In genomic region chr13:47372742-47373141, GRCh38 we compare ENCODE assay signal across 32 cellular contexts.
"Had no signal": no experiment of that assay in that cellular context is flagged by ENCODE, and none has a peak within 500 bp of the region (broad histone marks: within the 10 kb centered on the region; RNA-seq: fewer than 3 reads in every experiment).

No MANE protein-coding gene starts in this region.

- H3K27me3 Mint-ChIP-seq: activated CD4-positive, alpha-beta T cell treated with anti-CD3 and anti-CD28 coated beads, Interleukin-2, amount 10 ng/mL, durations not matched to agents 7 days and 5 days; activated CD8-positive, alpha-beta memory T cell treated with anti-CD3 and anti-CD28 coated beads, Interleukin-2, amount 10 ng/mL, durations not matched to agents 7 days and 5 days; dendritic cell treated with granulocyte-macrophage colony-stimulating factor and Interleukin-4, amounts not matched to agents 40 ng/mL and 50 ng/mL, for 4 days; stimulated activated naive CD8-positive, alpha-beta T cell treated with anti-CD3 and anti-CD28 coated beads, Interleukin-15, Interleukin-2, amounts not matched to agents 100 ng/mL and 50 ng/mL, for 24 hours; T-helper 17 cell had no signal

- H3K36me3 Mint-ChIP-seq: activated CD8-positive, alpha-beta memory T cell treated with anti-CD3 and anti-CD28 coated beads, Interleukin-2, amount 10 ng/mL, durations not matched to agents 7 days and 5 days; stimulated activated effector memory CD8-positive, alpha-beta T cell treated with anti-CD3 and anti-CD28 coated beads, Interleukin-12 subunit alpha, Interleukin-12 subunit beta, amount 100 ng/mL, for 72 hours had no signal

- ATAC-seq: activated CD8-positive, alpha-beta memory T cell treated with anti-CD3 and anti-CD28 coated beads, Interleukin-2, amount 10 ng/mL, durations not matched to agents 7 days and 5 days; activated CD8-positive, alpha-beta T cell treated with anti-CD3 and anti-CD28 coated beads, Interleukin-2, amount 10 ng/mL, durations not matched to agents 7 days and 5 days; gastroesophageal sphincter; left lobe of liver; lower lobe of right lung; naive thymus-derived CD8-positive, alpha-beta T cell; pancreas; sciatic nerve; stimulated activated effector memory CD8-positive, alpha-beta T cell treated with anti-CD3 and anti-CD28 coated beads, Interleukin-12 subunit alpha, Interleukin-12 subunit beta, amount 100 ng/mL, for 72 hours; T-helper 17 cell had no signal

- H3K4me1 ChIP-seq: breast epithelium, esophagus muscularis mucosa, gastroesophageal sphincter, lower lobe of right lung, pancreas, prostate gland had no signal

- H3K27ac Mint-ChIP-seq: activated CD4-positive, alpha-beta T cell treated with anti-CD3 and anti-CD28 coated beads, Interleukin-2, amount 10 ng/mL, durations not matched to agents 7 days and 5 days; activated CD8-positive, alpha-beta memory T cell treated with anti-CD3 and anti-CD28 coated beads, Interleukin-2, amount 10 ng/mL, durations not matched to agents 7 days and 5 days; activated CD8-positive, alpha-beta T cell treated with anti-CD3 and anti-CD28 coated beads, Interleukin-2, amount 10 ng/mL, durations not matched to agents 7 days and 5 days; dendritic cell treated with granulocyte-macrophage colony-stimulating factor and Interleukin-4, amounts not matched to agents 40 ng/mL and 50 ng/mL, for 4 days; naive thymus-derived CD8-positive, alpha-beta T cell; stimulated activated effector memory CD8-positive, alpha-beta T cell treated with anti-CD3 and anti-CD28 coated beads, Interleukin-12 subunit alpha, Interleukin-12 subunit beta, amount 100 ng/mL, for 72 hours; stimulated activated naive CD8-positive, alpha-beta T cell treated with anti-CD3 and anti-CD28 coated beads, Interleukin-15, Interleukin-2, amounts not matched to agents 100 ng/mL and 50 ng/mL, for 24 hours; T-helper 17 cell had no signal

- H3K4me3 Mint-ChIP-seq: activated CD4-positive, alpha-beta T cell treated with anti-CD3 and anti-CD28 coated beads, Interleukin-2, amount 10 ng/mL, durations not matched to agents 7 days and 5 days; activated CD8-positive, alpha-beta memory T cell treated with anti-CD3 and anti-CD28 coated beads, Interleukin-2, amount 10 ng/mL, durations not matched to agents 7 days and 5 days; activated CD8-positive, alpha-beta T cell treated with anti-CD3 and anti-CD28 coated beads, Interleukin-2, amount 10 ng/mL, durations not matched to agents 7 days and 5 days; dendritic cell treated with granulocyte-macrophage colony-stimulating factor and Interleukin-4, amounts not matched to agents 40 ng/mL and 50 ng/mL, for 4 days; naive thymus-derived CD8-positive, alpha-beta T cell; neural crest cell; stimulated activated effector memory CD8-positive, alpha-beta T cell treated with anti-CD3 and anti-CD28 coated beads, Interleukin-12 subunit alpha, Interleukin-12 subunit beta, amount 100 ng/mL, for 72 hours; stimulated activated naive CD8-positive, alpha-beta T cell treated with anti-CD3 and anti-CD28 coated beads, Interleukin-15, Interleukin-2, amounts not matched to agents 100 ng/mL and 50 ng/mL, for 24 hours; T-helper 17 cell had no signal

- H3K4me3 ChIP-seq: breast epithelium, esophagus muscularis mucosa, gastroesophageal sphincter, lower lobe of right lung, pancreas, prostate gland, skin epidermis, thoracic aorta had no signal

- H3K36me3 ChIP-seq: breast epithelium, esophagus muscularis mucosa, gastroesophageal sphincter, lower lobe of right lung, pancreas, prostate gland, thoracic aorta had no signal

- H3K27ac ChIP-seq: breast epithelium, esophagus muscularis mucosa, gastroesophageal sphincter, lower lobe of right lung, pancreas, prostate gland, skin epidermis, thoracic aorta had no signal

- H3K4me1 Mint-ChIP-seq: activated CD4-positive, alpha-beta T cell treated with anti-CD3 and anti-CD28 coated beads, Interleukin-2, amount 10 ng/mL, durations not matched to agents 7 days and 5 days; activated CD8-positive, alpha-beta memory T cell treated with anti-CD3 and anti-CD28 coated beads, Interleukin-2, amount 10 ng/mL, durations not matched to agents 7 days and 5 days; neural crest cell; stimulated activated effector memory CD8-positive, alpha-beta T cell treated with anti-CD3 and anti-CD28 coated beads, Interleukin-12 subunit alpha, Interleukin-12 subunit beta, amount 100 ng/mL, for 72 hours; T-helper 17 cell had no signal

- H3K27me3 ChIP-seq: breast epithelium, esophagus muscularis mucosa, gastroesophageal sphincter, pancreas had no signal

- H3K9me3 ChIP-seq: lower lobe of right lung, pancreas, prostate gland had no signal

- DNase-seq: activated CD4-positive, alpha-beta T cell treated with anti-CD3 and anti-CD28 coated beads for 1 hour; activated CD4-positive, alpha-beta T cell treated with anti-CD3 and anti-CD28 coated beads, Interleukin-2, amount 10 ng/mL, durations not matched to agents 7 days and 5 days; activated CD8-positive, alpha-beta memory T cell treated with anti-CD3 and anti-CD28 coated beads, Interleukin-2, amount 10 ng/mL, durations not matched to agents 7 days and 5 days; activated CD8-positive, alpha-beta T cell treated with anti-CD3 and anti-CD28 coated beads, Interleukin-2, amount 10 ng/mL, durations not matched to agents 7 days and 5 days; activated gamma-delta T cell; activated naive CD4-positive, alpha-beta T cell treated with anti-CD3 and anti-CD28 coated beads, Interleukin-2, amount 50 U/mL, for 16 hours; amniotic stem cell; central memory CD4-positive, alpha-beta T cell; head of caudate nucleus; hippocampal formation; kidney glomerular epithelial cell; lower lobe of right lung; mesenchymal stem cell; naive thymus-derived CD8-positive, alpha-beta T cell; nucleus accumbens; pancreas; retina; stimulated activated CD4-positive, alpha-beta T cell treated with anti-CD3 and anti-CD28 coated beads, Interleukin-4, amount 100 ng/mL, for 24 hours; T-helper 17 cell; trophoblast cell had no signal
